Comparison of ENCODE assay signal across 30 cellular contexts in genomic region chr20:47224300-47224791, GRCh38.
DNase-seq lines count a peak whose midpoint lies in the region; ATAC-seq and TF ChIP-seq lines count a peak whose summit lies in the region.
"Had no signal": no experiment of that assay in that cellular context is flagged by ENCODE, and none has a peak within 500 bp of the region (broad histone marks: within the 10 kb centered on the region; RNA-seq: fewer than 3 reads in every experiment).

No MANE protein-coding gene starts in this region.

- H3K27ac ChIP-seq in CD8-positive, alpha-beta T cell (ENCODE audit: low read depth, low read length), result no peak overlapping the region
- H3K27ac ChIP-seq in RWPE1, result peak overlapping the region; percentile 37
- H3K27ac ChIP-seq: ovary, SK-N-MC, testis, uterus had no signal

- no peaks in the 10 kb centered on the region for H3K9me3 ChIP-seq in CD8-positive, alpha-beta T cell (ENCODE audit: low read length)
- H3K9me3 ChIP-seq: HAP-1, ovary, testis, uterus had no signal

- intact Hi-C loops in CD8-positive, alpha-beta T cell (cut with DNase I, micrococcal nuclease), result no loop called here

- no peak overlapping the region for H3K4me3 Mint-ChIP-seq in CD8-positive, alpha-beta T cell
- no peak overlapping the region for H3K4me3 Mint-ChIP-seq in chondrocyte (ENCODE audit: unreplicated experiment)
- no peak overlapping the region for H3K4me3 Mint-ChIP-seq in neural crest cell
- H3K4me3 Mint-ChIP-seq: activated CD4-positive, alpha-beta T cell treated with anti-CD3 and anti-CD28 coated beads for 36 hours had no signal

- H3K36me3 ChIP-seq in CD8-positive, alpha-beta T cell (ENCODE audit: insufficient read depth, low read length), result peaks cover 48% of the 10 kb centered on the region
- H3K36me3 ChIP-seq: ovary, uterus had no signal

- no peak overlapping the region for H3K4me3 ChIP-seq in CD8-positive, alpha-beta T cell (ENCODE audit: low read depth, low read length)
- H3K4me3 ChIP-seq: HAP-1, ovary, SK-N-MC, testis, uterus had no signal

- peaks cover 87% of the 10 kb centered on the region for H3K36me3 Mint-ChIP-seq in CD8-positive, alpha-beta T cell
- H3K36me3 Mint-ChIP-seq in chondrocyte (ENCODE audit: low read depth) (peaks cover 19% of the 10 kb centered on the region), neural crest cell (ENCODE audit: low read depth) (peaks cover 29% of the 10 kb centered on the region)

- H3K27ac Mint-ChIP-seq in CD8-positive, alpha-beta T cell, result peak overlapping the region; percentile 27
- H3K27ac Mint-ChIP-seq in chondrocyte (ENCODE audit: unreplicated experiment) (peak overlapping the region; percentile 13), neural crest cell (ENCODE audit: unreplicated experiment) (peak overlapping the region; percentile 58)
- H3K27ac Mint-ChIP-seq: activated CD4-positive, alpha-beta T cell treated with anti-CD3 and anti-CD28 coated beads for 36 hours had no signal

- H3K9me3 Mint-ChIP-seq in CD8-positive, alpha-beta T cell, result no peaks in the 10 kb centered on the region
- H3K9me3 Mint-ChIP-seq in chondrocyte (ENCODE audit: low read depth) (no peaks in the 10 kb centered on the region), neural crest cell (no peaks in the 10 kb centered on the region)

- no peaks in the 10 kb centered on the region for H3K4me1 ChIP-seq in CD8-positive, alpha-beta T cell (ENCODE audit: insufficient read depth, low read length)
- H3K4me1 ChIP-seq: HAP-1, testis, uterus had no signal

- no peaks in the 10 kb centered on the region for H3K27me3 Mint-ChIP-seq in CD8-positive, alpha-beta T cell (ENCODE audit: low read depth)
- H3K27me3 Mint-ChIP-seq in chondrocyte (ENCODE audit: low read depth), result no peaks in the 10 kb centered on the region
- no peaks in the 10 kb centered on the region for H3K27me3 Mint-ChIP-seq in neural crest cell (ENCODE audit: low read depth)
- H3K27me3 Mint-ChIP-seq: activated CD4-positive, alpha-beta T cell treated with anti-CD3 and anti-CD28 coated beads for 36 hours had no signal

- CTCF ChIA-PET in CD8-positive, alpha-beta T cell (lab: Charles Lee), result interaction anchor here (1.1 to 2.0 kb wide), 2 partner anchors 19 to 159 kb away, joined by 4 to 13 read pairs; no protein-coding TSS in a partner anchor
- CTCF ChIA-PET in RWPE1 (lab: Yijun Ruan, JAX), result interaction anchor here (0.6 to 1.3 kb wide), 4 partner anchors 21 to 51 kb away, joined by 3 to 4 read pairs (median 4); no protein-coding TSS in a partner anchor

- no peak for TF ChIP-seq CTCF in CD8-positive, alpha-beta T cell (IDR thresholded peaks at IDR 0.05)
- TF ChIP-seq CTCF in RWPE1 (conservative IDR thresholded peaks at IDR 0.05; ENCODE audit: low read depth) (no peak), chondrocyte (IDR thresholded peaks at IDR 0.05) (no peak), neural crest cell (conservative IDR thresholded peaks at IDR 0.05) (no peak)

- no peak for ATAC-seq in CD8-positive, alpha-beta T cell
- ATAC-seq in HG02938 (IDR thresholded peaks at IDR 0.05; ENCODE audit: unreplicated experiment) (no peak), GM21447 (IDR thresholded peaks at IDR 0.05; ENCODE audit: unreplicated experiment) (no peak)
- ATAC-seq: activated CD4-positive, alpha-beta T cell treated with anti-CD3 and anti-CD28 coated beads for 36 hours; esophagus mucosa; left colon; right cardiac atrium had no signal

- peaks cover 2% of the 10 kb centered on the region for H3K4me1 Mint-ChIP-seq in CD8-positive, alpha-beta T cell (ENCODE audit: low read depth)
- peaks cover 8% of the 10 kb centered on the region for H3K4me1 Mint-ChIP-seq in chondrocyte (ENCODE audit: low read depth)
- H3K4me1 Mint-ChIP-seq in neural crest cell, result peaks cover 8% of the 10 kb centered on the region
- H3K4me1 Mint-ChIP-seq: activated CD4-positive, alpha-beta T cell treated with anti-CD3 and anti-CD28 coated beads for 36 hours had no signal

- POLR2A ChIA-PET in CD8-positive, alpha-beta T cell (lab: Charles Lee), result no interaction called here
- POLR2A ChIA-PET in RWPE1 (lab: Yijun Ruan, JAX; ENCODE audit: low non-redundant PET), result no interaction called here

- no peak for DNase-seq in CD8-positive, alpha-beta T cell
- no peak for DNase-seq in RWPE1 (ENCODE audit: low spot score)
- DNase-seq in chondrocyte (ENCODE audit: low spot score), result no peak
- DNase-seq in neural crest cell (ENCODE audit: low read depth, low spot score), result no peak
- no peak for DNase-seq in retina
- no peak for DNase-seq in NOMO-1 treated with dmso at 0.1 percent for 144 hours (lab: John Stamatoyannopoulos, UW; ENCODE audit: unreplicated experiment)
- DNase-seq: activated CD4-positive, alpha-beta T cell treated with anti-CD3 and anti-CD28 coated beads for 36 hours; activated gamma-delta T cell; activated T-cell treated with anti-CD3 and anti-CD28 coated beads for 4 hours; anterior cingulate cortex; DMS79; foreskin melanocyte; GF-D8; KBM-7; left colon; mesendoderm; MM.1S; NCI-H1417 treated with DMSO at 0.1 percent for 48 hours; NCI-H2081; ovary; stimulated activated CD4-positive, alpha-beta T cell treated with anti-CD3 and anti-CD28 coated beads, Interleukin-4, amount 100 ng/mL, for 4 hours; stimulated activated naive CD4-positive, alpha-beta T cell treated with Interleukin-2 at 50 U/mL for 16 hours; testis; uterus had no signal

- H3K27me3 ChIP-seq in CD8-positive, alpha-beta T cell (ENCODE audit: insufficient read depth, low read length), result no peaks in the 10 kb centered on the region
- H3K27me3 ChIP-seq: ovary, testis, uterus had no signal
